In the genomic region with DNA sequence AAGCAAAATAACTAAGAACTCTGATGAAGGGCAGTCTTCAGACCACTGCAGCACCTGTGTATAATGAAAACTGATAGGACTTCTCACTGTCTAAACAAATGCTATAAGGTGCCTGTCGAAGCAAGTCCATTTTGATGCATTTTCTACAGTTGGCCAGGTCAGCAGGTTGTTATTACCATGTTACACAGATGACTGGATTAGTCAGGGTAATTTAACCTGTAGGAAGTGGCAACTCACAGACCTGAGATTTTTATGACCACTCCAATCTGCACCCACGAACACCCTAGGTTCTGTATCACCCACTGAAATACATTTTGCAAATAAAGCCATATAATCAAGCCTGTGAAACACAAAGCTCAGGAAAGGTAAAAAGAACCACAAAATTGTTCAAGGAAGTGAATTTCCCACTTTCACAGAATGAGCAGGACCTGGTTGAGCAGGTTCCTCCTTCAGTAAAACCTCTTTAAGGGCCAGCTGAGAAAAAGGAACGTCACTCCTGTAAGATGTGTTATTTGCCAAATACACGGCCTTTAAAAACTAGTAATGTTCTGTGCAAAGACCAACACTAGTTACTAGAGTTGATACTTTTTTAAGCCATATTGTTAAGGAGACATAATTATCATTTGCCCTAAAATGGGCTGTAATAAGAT, we compare ENCODE assay signal across 17 cellular contexts. TPM values are rescaled to one million over a fixed set of nuclear protein-coding genes. Genes with fewer than 3 reads are reported as not detected.
DNase-seq lines count a peak whose midpoint lies in the region; ATAC-seq and TF ChIP-seq lines count a peak whose summit lies in the region.
"Had no signal": no experiment of that assay in that cellular context is flagged by ENCODE, and none has a peak within 500 bp of the region (broad histone marks: within the 10 kb centered on the region; RNA-seq: fewer than 3 reads in every experiment).

No MANE protein-coding gene starts in this region.

- no peaks in the 10 kb centered on the region for H3K9me3 ChIP-seq in mucosa of rectum (ENCODE audit: control insufficient read depth in 2 of 2, low read length in 2 of 2)
- H3K9me3 ChIP-seq in Caco-2: no peaks in the 10 kb centered on the region
- H3K9me3 ChIP-seq: right atrium auricular region had no signal

- TF ChIP-seq CTCF in 22Rv1 (IDR thresholded peaks at IDR 0.05) (no peak), VCaP (conservative IDR thresholded peaks at IDR 0.05) (no peak), Caco-2 (IDR thresholded peaks at IDR 0.05; ENCODE audit: insufficient read depth in 1 of 2, low read depth in 1 of 2, low read length in 1 of 2, severe bottlenecking in 1 of 2, unreplicated experiment in 1 of 2) (no peak)

- H3K9me3 Mint-ChIP-seq in Caco-2 (ENCODE audit: unreplicated experiment): no peaks in the 10 kb centered on the region
- no peaks in the 10 kb centered on the region for H3K9me3 Mint-ChIP-seq in natural killer cell treated with Interleukin-12 subunit alpha and Interleukin-12 subunit beta and Interleukin-15 and Interleukin-18, amount 100 ng/mL, for 72 hours
- no peaks in the 10 kb centered on the region for H3K9me3 Mint-ChIP-seq in activated naive CD4-positive, alpha-beta T cell treated with anti-CD3 and anti-CD28 coated beads, Interleukin-2, amount 50 U/mL, for 72 hours
- H3K9me3 Mint-ChIP-seq: effector memory CD8-positive, alpha-beta T cell; H9; neural crest cell had no signal

- intact Hi-C loops in Caco-2 (cut with micrococcal nuclease; ENCODE audit: unreplicated experiment): no loop called here

- ATAC-seq in natural killer cell treated with Interleukin-12 subunit alpha and Interleukin-12 subunit beta and Interleukin-15 and Interleukin-18, amount 100 ng/mL, for 72 hours: no peak
- ATAC-seq in activated naive CD4-positive, alpha-beta T cell treated with anti-CD3 and anti-CD28 coated beads, Interleukin-2, amount 50 U/mL, for 72 hours: no peak
- ATAC-seq: effector memory CD8-positive, alpha-beta T cell had no signal

- H3K4me3 Mint-ChIP-seq in Caco-2 (ENCODE audit: unreplicated experiment): no peak overlapping the region
- H3K4me3 Mint-ChIP-seq in natural killer cell treated with Interleukin-12 subunit alpha and Interleukin-12 subunit beta and Interleukin-15 and Interleukin-18, amount 100 ng/mL, for 72 hours: no peak overlapping the region
- H3K4me3 Mint-ChIP-seq: effector memory CD8-positive, alpha-beta T cell; H9; neural crest cell had no signal

- no peak overlapping the region for H3K27ac Mint-ChIP-seq in Caco-2 (ENCODE audit: unreplicated experiment)
- H3K27ac Mint-ChIP-seq in natural killer cell treated with Interleukin-12 subunit alpha and Interleukin-12 subunit beta and Interleukin-15 and Interleukin-18, amount 100 ng/mL, for 72 hours: no peak overlapping the region
- H3K27ac Mint-ChIP-seq in activated naive CD4-positive, alpha-beta T cell treated with anti-CD3 and anti-CD28 coated beads, Interleukin-2, amount 50 U/mL, for 72 hours: no peak overlapping the region
- H3K27ac Mint-ChIP-seq: effector memory CD8-positive, alpha-beta T cell; H9 had no signal

- no peaks in the 10 kb centered on the region for H3K27me3 Mint-ChIP-seq in Caco-2 (ENCODE audit: insufficient read depth, unreplicated experiment)
- peaks cover 19% of the 10 kb centered on the region in 2 donors for H3K27me3 Mint-ChIP-seq in natural killer cell treated with Interleukin-12 subunit alpha and Interleukin-12 subunit beta and Interleukin-15 and Interleukin-18, amount 100 ng/mL, for 72 hours

- no TSS peak for BruUV-seq in Caco-2 (replicated peaks; lab: Mats Ljungman, UMichigan)

- peak overlapping the region; percentile 13 to 15 for H3K4me3 ChIP-seq in mucosa of rectum (ENCODE audit: low read length in 2 of 2)
- H3K4me3 ChIP-seq in Caco-2 (ENCODE audit: low read depth, low read length): no peak overlapping the region
- H3K4me3 ChIP-seq: right atrium auricular region had no signal

- H3K27me3 ChIP-seq in mucosa of rectum (ENCODE audit: control insufficient read depth in 2 of 2, insufficient read depth in 2 of 2, low read length in 2 of 2) (no peaks in the 10 kb centered on the region), Caco-2 (replicated peaks; ENCODE audit: control insufficient read depth, insufficient read depth, low read length) (no peaks in the 10 kb centered on the region)
- H3K27me3 ChIP-seq: right atrium auricular region had no signal

- peak in 2 of 3 experiments; percentile 61 to 86 for DNase-seq in NCI-H1417 (lab: John Stamatoyannopoulos, UW)
- DNase-seq in T-helper 2 cell: no peak
- DNase-seq in Caco-2: no peak
- DNase-seq in natural killer cell treated with Interleukin-12 subunit alpha and Interleukin-12 subunit beta and Interleukin-15 and Interleukin-18, amount 100 ng/mL, for 72 hours (ENCODE audit: low spot score): no peak
- no peak for DNase-seq in activated naive CD4-positive, alpha-beta T cell treated with anti-CD3 and anti-CD28 coated beads, Interleukin-2, amount 50 U/mL, for 72 hours (ENCODE audit: low spot score in 2 of 2)
- DNase-seq: activated CD4-positive, alpha-beta T cell treated with anti-CD3 and anti-CD28 coated beads, Interleukin-2, amount 50 U/mL, for 48 hours; activated T-cell treated with anti-CD3 and anti-CD28 coated beads, Interleukin-2, amount 50 U/mL, for 48 hours; caudate nucleus; effector memory CD8-positive, alpha-beta T cell; H9; NCI-H226; stimulated activated CD4-positive, alpha-beta T cell treated with anti-CD3 and anti-CD28 coated beads, Interleukin-4, amount 100 ng/mL, for 1 hour had no signal

- peaks cover 32% of the 10 kb centered on the region for H3K4me1 Mint-ChIP-seq in Caco-2 (ENCODE audit: low read depth, unreplicated experiment)
- peaks cover 6 to 7% of the 10 kb centered on the region in 2 donors for H3K4me1 Mint-ChIP-seq in natural killer cell treated with Interleukin-12 subunit alpha and Interleukin-12 subunit beta and Interleukin-15 and Interleukin-18, amount 100 ng/mL, for 72 hours (ENCODE audit: low read depth in 2 of 2)

- POLR2A ChIA-PET in Caco-2 (lab: Charles Lee): no interaction called here

- peaks cover 0 to 12% of the 10 kb centered on the region in 2 donors for H3K4me1 ChIP-seq in mucosa of rectum (ENCODE audit: control insufficient read depth in 2 of 2, insufficient read depth in 2 of 2, low read length in 2 of 2)
- H3K4me1 ChIP-seq in Caco-2: peaks cover 48% of the 10 kb centered on the region
- H3K4me1 ChIP-seq: right atrium auricular region had no signal

- H3K36me3 ChIP-seq in mucosa of rectum (ENCODE audit: control insufficient read depth in 2 of 2, insufficient read depth in 2 of 2, low read length in 2 of 2) (no peaks in the 10 kb centered on the region), Caco-2 (ENCODE audit: control insufficient read depth, insufficient read depth, low read length) (no peaks in the 10 kb centered on the region)
- H3K36me3 ChIP-seq: right atrium auricular region had no signal

- H3K9ac ChIP-seq in mucosa of rectum (ENCODE audit: low read depth in 1 of 2, low read length in 2 of 2): no peak overlapping the region

- peaks cover 7% of the 10 kb centered on the region for H3K36me3 Mint-ChIP-seq in Caco-2 (ENCODE audit: insufficient read depth, unreplicated experiment)
- no peaks in the 10 kb centered on the region for H3K36me3 Mint-ChIP-seq in natural killer cell treated with Interleukin-12 subunit alpha and Interleukin-12 subunit beta and Interleukin-15 and Interleukin-18, amount 100 ng/mL, for 72 hours
- peaks cover 0 to 5% of the 10 kb centered on the region in 2 donors for H3K36me3 Mint-ChIP-seq in activated naive CD4-positive, alpha-beta T cell treated with anti-CD3 and anti-CD28 coated beads, Interleukin-2, amount 50 U/mL, for 72 hours

- H3K27ac ChIP-seq in 22Rv1 (0 out of 2 replicates have a peak overlapping the region, but pooled peaks have one; percentile 25), VCaP (peak overlapping the region; percentile 99), mucosa of rectum (ENCODE audit: low read depth in 2 of 2, low read length in 2 of 2) (peak overlapping the region; percentile 43 to 49)
- H3K27ac ChIP-seq: right atrium auricular region had no signal

- CTCF ChIA-PET in Caco-2 (lab: Charles Lee): no interaction called here

RNA-seq across cellular contexts. Expression of a gene that starts 12.7 kb away (rescaled TPM):
- 12.1 TPM in 2 replicates for total RNA-seq in Caco-2 (2022)
- total RNA-seq in natural killer cell treated with Interleukin-12 subunit alpha and Interleukin-12 subunit beta and Interleukin-15 and Interleukin-18, amount 100 ng/mL, for 72 hours: 1 to 10 TPM in 1 of 2 donors, under 1 TPM in 1; 0.40 to 1.3 TPM
- 1 to 10 TPM in 1 of 2 donors, under 1 TPM in 1; 0.70 to 1.0 TPM for total RNA-seq in activated naive CD4-positive, alpha-beta T cell treated with anti-CD3 and anti-CD28 coated beads, Interleukin-2, amount 50 U/mL, for 72 hours

Comparison
In these comparisons a context has a peak if more than half of its experiments do, and no peak if none do; other contexts are left out.
1. H3K27ac ChIP-seq: peak in every context shown above with its lines; median percentile 99 in VCaP; 46 in mucosa of rectum; 25 in 22Rv1.
2. DNase-seq: peak in NCI-H1417 (2 of 3); none in T-helper 2 cell (0 of 5), Caco-2 (0 of 2), natural killer cell treated with Interleukin-12 subunit alpha and Interleukin-12 subunit beta and Interleukin-15 and Interleukin-18, amount 100 ng/mL, for 72 hours (single experiment) and activated naive CD4-positive, alpha-beta T cell treated with anti-CD3 and anti-CD28 coated beads, Interleukin-2, amount 50 U/mL, for 72 hours (0 of 2).